ENCODE assay signal across 23 cellular contexts in genomic region chr2:162253435-162253834, GRCh38.
A peak's percentile ranks its signal among the peaks of the same experiment; 100 is the strongest.
DNase-seq lines count a peak whose midpoint lies in the region; FAIRE-seq and TF ChIP-seq lines count a peak whose summit lies in the region.
"Had no signal": no experiment of that assay in that cellular context is flagged by ENCODE, and none has a peak within 500 bp of the region (broad histone marks: within the 10 kb centered on the region; RNA-seq: fewer than 3 reads in every experiment).

No MANE protein-coding gene starts in this region.

- DNase-seq in NCI-H82 (lab: John Stamatoyannopoulos, UW) (peak; percentile 69), NCI-H82 treated with DMSO at 0.1 percent for 48 hours (lab: John Stamatoyannopoulos, UW; ENCODE audit: unreplicated experiment) (no peak), WERI-Rb-1 (peak; percentile 54), D721Med (ENCODE audit: insufficient read length, low spot score) (no peak), GM10248 (ENCODE audit: extremely low spot score) (no peak)
- DNase-seq: 8988T; ACHN; AML-193; BE2C; Calu3; CD4-positive, alpha-beta memory T cell; COR-L47; DMS53; DMS79 treated with DMSO at 0.1 percent for 48 hours; GF-D8; GM23248; H7; HCEC 1CT had no signal

- no peak overlapping the region for H3K4me3 ChIP-seq in WERI-Rb-1 (ENCODE audit: low read depth, low read length)
- H3K4me3 ChIP-seq: A549; BLaER1 treated with 17β-estradiol and CSF1 and Interleukin-3, amounts not matched to agents 10 nM and 100 nM; GM23248 had no signal

- H3K4me3 Mint-ChIP-seq in nephron: no peak overlapping the region
- H3K4me3 Mint-ChIP-seq: CD4-positive, alpha-beta memory T cell had no signal

- H3K9me3 ChIP-seq in WERI-Rb-1 (ENCODE audit: severe bottlenecking): no peaks in the 10 kb centered on the region
- H3K9me3 ChIP-seq: A549, BE2C had no signal

- CTCF ChIA-PET in GM10248 (lab: Yijun Ruan, JAX): interaction anchor here (1.9 to 2.2 kb wide), 2 partner anchors 12 to 31 kb away, joined by 5 to 11 read pairs; partner anchors contain the start of gene FAP

- peaks cover 35% of the 10 kb centered on the region for H3K4me1 Mint-ChIP-seq in nephron
- H3K4me1 Mint-ChIP-seq: CD4-positive, alpha-beta memory T cell had no signal

- H3K36me3 ChIP-seq in WERI-Rb-1: no peaks in the 10 kb centered on the region
- H3K36me3 ChIP-seq: BE2C; BLaER1 treated with 17β-estradiol and CSF1 and Interleukin-3, amounts not matched to agents 10 nM and 100 nM had no signal

- no peak overlapping the region for H3K27ac ChIP-seq in WERI-Rb-1
- H3K27ac ChIP-seq: A549, GM23248 had no signal

- H3K27ac Mint-ChIP-seq in nephron: peak overlapping the region; percentile 37 to 91 (median 63)

- POLR2A ChIA-PET in GM10248 (lab: Yijun Ruan, JAX): no interaction called here

- FAIRE-seq in D721Med (lab: Jason Lieb, UNC): no peak
- FAIRE-seq: A549, GM12892, H1 had no signal

- H3K27me3 Mint-ChIP-seq in nephron (ENCODE audit: low read depth): no peaks in the 10 kb centered on the region

- peaks cover 8% of the 10 kb centered on the region for H3K9me3 Mint-ChIP-seq in nephron

- no peaks in the 10 kb centered on the region for H3K36me3 Mint-ChIP-seq in nephron (ENCODE audit: low read depth)
- H3K36me3 Mint-ChIP-seq: CD4-positive, alpha-beta memory T cell had no signal

- TF ChIP-seq CTCF in WERI-Rb-1 (IDR thresholded peaks at IDR 0.05; ENCODE audit: low read depth, low read length) (no peak), nephron (IDR thresholded peaks at IDR 0.05; ENCODE audit: unreplicated experiment in 3 of 3) (no peak), D721Med (IDR thresholded peaks at IDR 0.05; ENCODE audit: insufficient read depth, missing control alignments) (no peak), GM10248 (IDR thresholded peaks at IDR 0.05; ENCODE audit: control extremely low read depth, extremely low read depth, low read depth, missing control alignments) (no peak)

- no peaks in the 10 kb centered on the region for H3K27me3 ChIP-seq in WERI-Rb-1 (ENCODE audit: insufficient read depth, low read depth, severe bottlenecking)
- H3K27me3 ChIP-seq: BE2C; BLaER1 treated with 17β-estradiol and CSF1 and Interleukin-3, amounts not matched to agents 10 nM and 100 nM had no signal

Comparison
In these comparisons a context has a peak if more than half of its experiments do, and no peak if none do; other contexts are left out.
1. DNase-seq: peak in NCI-H82 (single experiment) and WERI-Rb-1 (single experiment); none in NCI-H82 treated with DMSO at 0.1 percent for 48 hours (single experiment), D721Med (single experiment) and GM10248 (single experiment).